Comparison of ENCODE assay signal across 21 cellular contexts in genomic region chr2:205914198-205914597, GRCh38.
"Had no signal": no experiment of that assay in that cellular context is flagged by ENCODE, and none has a peak within 500 bp of the region (broad histone marks: within the 10 kb centered on the region; RNA-seq: fewer than 3 reads in every experiment).

No MANE protein-coding gene starts in this region.

- ATAC-seq: activated CD8-positive, alpha-beta T cell treated with anti-CD3 and anti-CD28 coated beads, Interleukin-2, amount 10 ng/mL, durations not matched to agents 7 days and 5 days; activated naive CD8-positive, alpha-beta T cell treated with anti-CD3 and anti-CD28 coated beads, Interleukin-2, amount 50 U/mL, for 24 hours; T-cell had no signal

- H3K36me3 Mint-ChIP-seq: memory B cell, naive B cell, T-cell had no signal

- H3K4me1 ChIP-seq: right lobe of liver had no signal

- H3K4me3 Mint-ChIP-seq: activated CD8-positive, alpha-beta T cell treated with anti-CD3 and anti-CD28 coated beads, Interleukin-2, amount 10 ng/mL, durations not matched to agents 7 days and 5 days; activated naive CD8-positive, alpha-beta T cell treated with anti-CD3 and anti-CD28 coated beads, Interleukin-2, amount 50 U/mL, for 24 hours; activated T-helper 1 cell treated with anti-CD3 and anti-CD28 coated beads, Interleukin-12 subunit alpha, Interleukin-12 subunit beta, Interleukin-2, Interleukin-4 antibody, amounts not matched to agents 30 ng/mL and 10 ng/mL and 1 ng/mL, durations not matched to agents 14 hours and 24 hours and 36 hours; dendritic cell treated with granulocyte-macrophage colony-stimulating factor and Interleukin-4, amounts not matched to agents 40 ng/mL and 50 ng/mL, for 4 days; memory B cell; naive B cell; T-cell; T-helper 2 cell treated with Interferon-gamma antibody and Interleukin-4, amounts not matched to agents 5 μg/mL and 100 μg/mL, for 36 hours had no signal

- H3K4me1 Mint-ChIP-seq: activated naive CD8-positive, alpha-beta T cell treated with anti-CD3 and anti-CD28 coated beads, Interleukin-2, amount 50 U/mL, for 24 hours; memory B cell; naive B cell; T-cell had no signal

- H3K36me3 ChIP-seq: right lobe of liver, WERI-Rb-1 had no signal

- DNase-seq: activated CD4-positive, alpha-beta T cell treated with anti-CD3 and anti-CD28 coated beads for 1 hour; activated CD4-positive, alpha-beta T cell treated with anti-CD3 and anti-CD28 coated beads, Interleukin-2, amount 50 U/mL, for 1 hour; activated CD8-positive, alpha-beta T cell treated with anti-CD3 and anti-CD28 coated beads, Interleukin-2, amount 10 ng/mL, durations not matched to agents 7 days and 5 days; activated gamma-delta T cell; activated naive CD4-positive, alpha-beta T cell treated with anti-CD3 and anti-CD28 coated beads, Interleukin-2, amount 50 U/mL, for 16 hours; activated naive CD8-positive, alpha-beta T cell treated with anti-CD3 and anti-CD28 coated beads, Interleukin-2, amount 50 U/mL, for 24 hours; cerebellar nuclear complex; effector CD8-positive, alpha-beta T cell; glutamatergic neuron; hippocampal formation; naive B cell; right lobe of liver; stimulated activated CD4-positive, alpha-beta T cell treated with anti-CD3 and anti-CD28 coated beads, Interleukin-2, amount 100 ng/mL, for 48 hours; stimulated activated CD8-positive, alpha-beta memory T cell treated with anti-CD3 and anti-CD28 coated beads, Interleukin-4, amount 100 ng/mL, for 48 hours; stimulated activated naive CD4-positive, alpha-beta T cell treated with Interleukin-2 at 50 U/mL for 16 hours; T-cell; WERI-Rb-1 had no signal

- H3K27ac Mint-ChIP-seq: activated CD8-positive, alpha-beta T cell treated with anti-CD3 and anti-CD28 coated beads, Interleukin-2, amount 10 ng/mL, durations not matched to agents 7 days and 5 days; activated naive CD8-positive, alpha-beta T cell treated with anti-CD3 and anti-CD28 coated beads, Interleukin-2, amount 50 U/mL, for 24 hours; activated T-helper 1 cell treated with anti-CD3 and anti-CD28 coated beads, Interleukin-12 subunit alpha, Interleukin-12 subunit beta, Interleukin-2, Interleukin-4 antibody, amounts not matched to agents 30 ng/mL and 10 ng/mL and 1 ng/mL, durations not matched to agents 14 hours and 24 hours and 36 hours; dendritic cell treated with granulocyte-macrophage colony-stimulating factor and Interleukin-4, amounts not matched to agents 40 ng/mL and 50 ng/mL, for 4 days; memory B cell; naive B cell; T-cell; T-helper 2 cell treated with Interferon-gamma antibody and Interleukin-4, amounts not matched to agents 5 μg/mL and 100 μg/mL, for 36 hours had no signal

- H3K27me3 ChIP-seq: right lobe of liver had no signal

- H3K4me3 ChIP-seq: right lobe of liver had no signal

- H3K9me3 Mint-ChIP-seq: activated T-helper 1 cell treated with anti-CD3 and anti-CD28 coated beads, Interleukin-12 subunit alpha, Interleukin-12 subunit beta, Interleukin-2, Interleukin-4 antibody, amounts not matched to agents 30 ng/mL and 10 ng/mL and 1 ng/mL, durations not matched to agents 14 hours and 24 hours and 36 hours; dendritic cell treated with granulocyte-macrophage colony-stimulating factor and Interleukin-4, amounts not matched to agents 40 ng/mL and 50 ng/mL, for 4 days; T-cell; T-helper 2 cell treated with Interferon-gamma antibody and Interleukin-4, amounts not matched to agents 5 μg/mL and 100 μg/mL, for 36 hours had no signal

- H3K27ac ChIP-seq: right lobe of liver, WERI-Rb-1 had no signal
